ENCODE assay signal across 18 cellular contexts in genomic region chr1:19079983-19080472, GRCh38.
A peak's percentile ranks its signal among the peaks of the same experiment; 100 is the strongest.
DNase-seq lines count a peak whose midpoint lies in the region; ATAC-seq, FAIRE-seq and TF ChIP-seq lines count a peak whose summit lies in the region.
"Had no signal": no experiment of that assay in that cellular context is flagged by ENCODE, and none has a peak within 500 bp of the region (broad histone marks: within the 10 kb centered on the region; RNA-seq: fewer than 3 reads in every experiment).

No MANE protein-coding gene starts in this region.

- H3K9me3 ChIP-seq in A549 (no peaks in the 10 kb centered on the region), Peyer's patch (no peaks in the 10 kb centered on the region), pancreas (no peaks in the 10 kb centered on the region)

- H3K27ac ChIP-seq in A549 (peak overlapping the region; percentile 88 to 95), Peyer's patch (peak overlapping the region in 3 of 4 donors; percentile 14 to 84 (median 28)), pancreas (peak overlapping the region; percentile 17 to 88 (median 60))
- H3K27ac ChIP-seq: KMS-11 had no signal

- H3K36me3 ChIP-seq in Peyer's patch = peaks cover 0 to 97% (median 0%) of the 10 kb centered on the region in 3 donors
- H3K36me3 ChIP-seq in pancreas = peaks cover 6 to 54% (median 17%) of the 10 kb centered on the region in 3 donors

- no peak for TF ChIP-seq CTCF in A549 (IDR thresholded peaks at IDR 0.05)
- TF ChIP-seq CTCF in Peyer's patch (IDR thresholded peaks at IDR 0.05) = no peak
- no peak for TF ChIP-seq CTCF in pancreas (IDR thresholded peaks at IDR 0.05)

- H3K4me2 ChIP-seq in A549 = peak overlapping the region; percentile 91
- H3K4me2 ChIP-seq: KMS-11 had no signal

- ATAC-seq in A549 (peak; percentile 13 to 55; a peak in 3 of 6 replicates), pancreas (peak; percentile 44 to 59 (median 48))
- ATAC-seq: natural killer cell treated with Interleukin-12 subunit alpha and Interleukin-12 subunit beta and Interleukin-15 and Interleukin-18, amount 100 ng/mL, for 72 hours had no signal

- intact Hi-C loops in pancreas (cut with DNase I) = no loop called here

- FAIRE-seq in A549 (lab: Jason Lieb, UNC) (no peak), islet of Langerhans (lab: Jason Lieb, UNC) (peak; percentile 17), pancreas (lab: Jason Lieb, UNC) (no peak)
- FAIRE-seq: A204.1 had no signal

- TF ChIP-seq EP300 in A549 (IDR thresholded peaks at IDR 0.05) = no peak

- DNase-seq in A549 (ENCODE audit: low read depth in 1 of 2, low spot score in 1 of 2) = peak in 1 of 2 experiments; percentile 51
- DNase-seq in Peyer's patch = peak in 1 of 3 donors; percentile 48
- DNase-seq in pancreas = peak in 1 of 6 donors; percentile 39
- DNase-seq in NCI-H128 (lab: John Stamatoyannopoulos, UW; ENCODE audit: unreplicated experiment) = no peak
- DNase-seq in DMS153 (lab: John Stamatoyannopoulos, UW) = no peak
- DNase-seq in iPS-NIHi11 (ENCODE audit: low spot score) = no peak
- no peak for DNase-seq in nucleus accumbens (lab: John Stamatoyannopoulos, UW)
- DNase-seq: activated CD4-positive, alpha-beta T cell treated with anti-CD3 and anti-CD28 coated beads, Interleukin-2, amount 50 U/mL, for 1 hour; activated naive CD8-positive, alpha-beta T cell treated with anti-CD3 and anti-CD28 coated beads, Interleukin-2, amount 10 ng/mL, durations not matched to agents 7 days and 5 days; activated T-cell treated with anti-CD3 and anti-CD28 coated beads, Interleukin-2, amount 50 U/mL, for 24 hours; central memory CD4-positive, alpha-beta T cell; GF-D8; NCI-H1436 treated with DMSO at 0.1 percent for 48 hours; NCI-H446 had no signal

- H3K4me1 ChIP-seq in A549 = peaks cover 43% of the 10 kb centered on the region
- H3K4me1 ChIP-seq in Peyer's patch = peaks cover 0 to 36% (median 1%) of the 10 kb centered on the region in 4 donors
- H3K4me1 ChIP-seq in pancreas = peaks cover 0 to 11% (median 0%) of the 10 kb centered on the region in 3 donors

- H3K4me3 ChIP-seq in A549 (peak overlapping the region; percentile 38), Peyer's patch (peak overlapping the region in 1 of 4 donors; percentile 4), pancreas (no peak overlapping the region)

- POLR2A ChIA-PET in A549 (lab: Yijun Ruan, JAX) = no interaction called here

- H3K27me3 ChIP-seq in Peyer's patch (no peaks in the 10 kb centered on the region), pancreas (no peaks in the 10 kb centered on the region)

- CTCF ChIA-PET in A549 (lab: Yijun Ruan, JAX) = interaction anchor here (0.8 to 3.0 kb wide), 9 partner anchors 9 to 196 kb away, joined by 3 to 12 read pairs (median 5); no protein-coding TSS in a partner anchor

- TF ChIP-seq RAD21 in A549 (conservative IDR thresholded peaks at IDR 0.05 in 1 of 2, IDR thresholded peaks at IDR 0.05 in 1 of 2) = no peak

- WGBS in A549 (ENCODE audit: missing lambda C conversion rate) = 49% methylated on average over 5 of the region's 5 CpGs
- WGBS in pancreas, 2 donors = 40 to 53% methylated on average over 5 of the region's 5 CpGs

- no peak for TF ChIP-seq POLR2A in A549 (IDR thresholded peaks at IDR 0.05; ENCODE audit: low read length)
- no peak for TF ChIP-seq POLR2A in Peyer's patch (IDR thresholded peaks at IDR 0.05)

TF ChIP-seq in A549, 52 proteins besides CTCF, POLR2A, EP300 and RAD21:
- no peak for TF ChIP-seq ZSCAN20 (CRISPR knock-in tag; IDR thresholded peaks at IDR 0.05)
- TF ChIP-seq RCOR1 (IDR thresholded peaks at IDR 0.05; ENCODE audit: low read depth, low read length) = no peak
- TF ChIP-seq CEBPB (IDR thresholded peaks at IDR 0.05) = peak; percentile 25 to 81; a peak in 2 of 4 replicates
- TF ChIP-seq CHD4 (IDR thresholded peaks at IDR 0.05; ENCODE audit: borderline replicate concordance) = no peak
- peak; percentile 68; the same call in 1 of the 2 replicates for TF ChIP-seq GATA3 (IDR thresholded peaks at IDR 0.05; ENCODE audit: borderline replicate concordance)
- no peak for TF ChIP-seq RNF2 (IDR thresholded peaks at IDR 0.05; ENCODE audit: borderline replicate concordance, low read depth)
- TF ChIP-seq PHF8 (IDR thresholded peaks at IDR 0.05; ENCODE audit: borderline replicate concordance, low read depth) = no peak
- no peak for TF ChIP-seq ZFP36 (IDR thresholded peaks at IDR 0.05; ENCODE audit: borderline replicate concordance, partially characterized antibody)
- no peak for TF ChIP-seq ESRRA (IDR thresholded peaks at IDR 0.05; ENCODE audit: borderline replicate concordance, low read length)

Comparison
In these comparisons a context has a peak if more than half of its experiments do, and no peak if none do; other contexts are left out.
1. H3K27ac ChIP-seq: peak in every context shown above with its lines; median percentile 92 in A549; 60 in pancreas; 28 in Peyer's patch.